Comparison of ENCODE assay signal across 11 cellular contexts in the genomic region with DNA sequence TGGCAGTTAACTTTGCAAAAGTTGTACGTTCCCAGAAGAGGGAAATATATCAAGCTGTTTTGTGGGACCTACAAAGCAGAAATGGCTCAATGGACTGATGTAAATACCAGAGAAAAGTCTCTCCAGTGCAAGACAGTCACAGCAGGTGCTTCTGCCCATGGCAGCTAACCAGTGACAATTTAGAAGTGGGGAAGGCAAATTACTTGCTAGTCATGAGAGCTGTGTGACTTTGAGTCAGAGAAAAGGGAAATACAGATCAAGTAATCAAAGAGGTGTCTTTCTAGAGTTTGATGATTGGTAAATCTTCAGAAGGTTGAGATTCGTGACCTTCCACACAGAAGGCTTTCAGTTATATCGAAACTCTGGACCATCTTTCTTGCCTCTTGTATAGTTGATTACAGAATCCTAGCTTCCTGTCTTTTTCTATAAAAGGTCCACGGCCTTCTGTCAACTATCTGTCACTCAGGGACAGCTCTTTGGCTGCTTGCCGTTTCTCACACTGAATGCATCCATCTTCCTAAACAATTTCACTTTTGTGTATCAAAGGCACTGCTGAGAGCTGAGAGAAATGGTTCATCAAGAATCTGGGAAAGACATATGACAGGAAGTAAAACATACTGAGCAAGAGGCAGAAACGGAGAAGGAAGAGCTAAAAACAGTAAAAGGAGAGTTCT.
DNase-seq lines count a peak whose midpoint lies in the region; ATAC-seq and TF ChIP-seq lines count a peak whose summit lies in the region.
"Had no signal": no experiment of that assay in that cellular context is flagged by ENCODE, and none has a peak within 500 bp of the region (broad histone marks: within the 10 kb centered on the region; RNA-seq: fewer than 3 reads in every experiment).

No MANE protein-coding gene starts in this region.

- in situ Hi-C loops in transverse colon (cut with MboI; ENCODE audit: low pct_ligation_motif_present in 1 of 4, low pct_unique_long_range_greater_than_20kb in 1 of 4, low sequenced_read_pairs in 3 of 4), result no loop called here

- H3K9me3 ChIP-seq in transverse colon, result no peaks in the 10 kb centered on the region
- H3K9me3 ChIP-seq: psoas muscle had no signal

- peak; percentile 64 for ATAC-seq in GM18502 (IDR thresholded peaks at IDR 0.05; ENCODE audit: poor library complexity, unreplicated experiment)
- peak; percentile 48 for ATAC-seq in GM21515 (IDR thresholded peaks at IDR 0.05; ENCODE audit: unreplicated experiment)
- ATAC-seq in HG03520 (IDR thresholded peaks at IDR 0.05; ENCODE audit: unreplicated experiment), result peak; percentile 62
- ATAC-seq: psoas muscle had no signal

- TF ChIP-seq POLR2A in transverse colon (IDR thresholded peaks at IDR 0.05), result no peak

- no peak overlapping the region for H3K27ac ChIP-seq in transverse colon
- H3K27ac ChIP-seq: psoas muscle had no signal

- no peaks in the 10 kb centered on the region for H3K36me3 ChIP-seq in transverse colon

- whole genome bisulfite sequencing in transverse colon (ENCODE audit: low coverage in 1 of 2), 2 donors, result 28 to 45% methylated on average over 4 to 6 of the region's 6 CpGs

- DNase-seq in foreskin melanocyte, result peak; percentile 84
- no peak for DNase-seq in transverse colon
- DNase-seq in cortex of kidney (lab: John Stamatoyannopoulos, UW), result no peak
- DNase-seq in cerebellum (ENCODE audit: low spot score), result no peak
- no peak for DNase-seq in NCI-H1436 (lab: John Stamatoyannopoulos, UW)
- DNase-seq: GDM1, NCI-H1436 treated with DMSO at 0.1 percent for 48 hours, psoas muscle had no signal

- H3K4me3 ChIP-seq in transverse colon, result no peak overlapping the region
- H3K4me3 ChIP-seq: psoas muscle had no signal

- intact Hi-C loops in transverse colon (cut with DNase I; ENCODE audit: low total_unique reads), result no loop called here

- H3K27me3 ChIP-seq in transverse colon, result no peaks in the 10 kb centered on the region

- peaks cover 0 to 3% (median 0%) of the 10 kb centered on the region in 4 donors for H3K4me1 ChIP-seq in transverse colon
- H3K4me1 ChIP-seq: psoas muscle had no signal

- TF ChIP-seq EP300 in transverse colon (IDR thresholded peaks at IDR 0.05; ENCODE audit: low read depth), result no peak

- no peak for TF ChIP-seq CTCF in transverse colon (IDR thresholded peaks at IDR 0.05)
